ENCODE assay signal across 11 cellular contexts in the genomic region with DNA sequence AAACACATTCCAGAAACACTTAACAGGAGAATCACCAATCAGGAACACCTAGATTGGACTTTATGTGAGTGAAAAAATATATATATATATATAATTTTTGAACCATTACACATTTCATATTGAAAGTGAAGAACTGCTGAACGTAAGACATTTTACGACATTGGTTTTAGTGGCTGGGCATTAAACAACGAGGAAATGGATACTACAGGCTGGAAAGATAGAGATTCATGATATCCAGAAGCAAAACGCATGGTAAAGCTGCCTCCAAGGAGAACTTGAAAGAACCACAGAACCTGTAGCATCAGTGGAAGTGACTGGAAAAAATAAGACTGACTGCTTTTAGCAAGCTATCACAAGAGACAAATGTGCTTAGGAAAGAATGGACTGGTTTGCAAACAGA.
"Had no signal": no experiment of that assay in that cellular context is flagged by ENCODE, and none has a peak within 500 bp of the region (broad histone marks: within the 10 kb centered on the region; RNA-seq: fewer than 3 reads in every experiment).

No MANE protein-coding gene starts in this region.

- H3K27me3 ChIP-seq: foreskin keratinocyte, uterus had no signal

- H3K4me2 ChIP-seq: smooth muscle cell had no signal

- H3K9me3 ChIP-seq: left ventricle myocardium inferior, lower lobe of right lung, ovary, uterus had no signal

- H3K4me1 ChIP-seq: left ventricle myocardium inferior, lower lobe of right lung, uterus had no signal

- H3K36me3 ChIP-seq: left ventricle myocardium inferior, lower lobe of right lung, ovary, uterus had no signal

- ATAC-seq: foreskin keratinocyte; lower lobe of right lung; natural killer cell treated with Interleukin-12 subunit alpha and Interleukin-12 subunit beta and Interleukin-15 and Interleukin-18, amount 100 ng/mL, for 72 hours; right cardiac atrium had no signal

- H3K4me3 ChIP-seq: left ventricle myocardium inferior, lower lobe of right lung, ovary, smooth muscle cell, uterus had no signal

- H3K27ac ChIP-seq: foreskin keratinocyte, left ventricle myocardium inferior, lower lobe of right lung, ovary, uterus had no signal

- DNase-seq: foreskin keratinocyte; immature natural killer cell; left ventricle myocardium inferior; lower lobe of right lung; ovary; right cardiac atrium; stimulated activated CD4-positive, alpha-beta T cell treated with anti-CD3 and anti-CD28 coated beads, Interleukin-2, amount 100 ng/mL, for 48 hours; stimulated activated naive CD4-positive, alpha-beta T cell treated with Interleukin-2 at 50 U/mL for 16 hours; uterus had no signal
